In genomic region chr2:38281095-38281742, GRCh38 we compare ENCODE assay signal across 8 cellular contexts.
"Had no signal": no experiment of that assay in that cellular context is flagged by ENCODE, and none has a peak within 500 bp of the region (broad histone marks: within the 10 kb centered on the region; RNA-seq: fewer than 3 reads in every experiment).

No MANE protein-coding gene starts in this region.

- H3K36me3 ChIP-seq: HAP-1 had no signal

- DNase-seq: H7, HFFc6, KBM-7 had no signal

- H3K4me2 ChIP-seq: GM23338, KMS-11 had no signal

- H2AFZ ChIP-seq: GM23338 had no signal

- H3K9ac ChIP-seq: KMS-11 had no signal

- H3K4me3 ChIP-seq: GM23338, HAP-1 had no signal

- ATAC-seq: GM23338, HCT116 had no signal

- H3K9me3 ChIP-seq: HAP-1 had no signal

- H3K27ac ChIP-seq: HL-60, KMS-11 had no signal
